ENCODE assay signal across 2 cellular contexts in genomic region chr2:27291865-27292264, GRCh38.
A peak's percentile ranks its signal among the peaks of the same experiment; 100 is the strongest.
TF ChIP-seq lines count a peak whose summit lies in the region.

No MANE protein-coding gene starts in this region.

TF ChIP-seq in HepG2, 621 proteins besides CTCF, POLR2A, EP300 and RAD21 (continues in another document):
- TF ChIP-seq ZNF672 (CRISPR knock-in tag; IDR thresholded peaks at IDR 0.05) (no peak), SALL1 (CRISPR knock-in tag; IDR thresholded peaks at IDR 0.05) (0 out of 2 replicates have a peak, but pooled peaks have one; percentile 6), ZSCAN31 (CRISPR knock-in tag; IDR thresholded peaks at IDR 0.05; ENCODE audit: low read depth) (peak; percentile 44; the same call in 1 of the 2 replicates), ISL2 (CRISPR knock-in tag; IDR thresholded peaks at IDR 0.05) (no peak), ZFY (CRISPR knock-in tag; IDR thresholded peaks at IDR 0.05) (no peak), ZNF33A (CRISPR knock-in tag; IDR thresholded peaks at IDR 0.05; ENCODE audit: borderline replicate concordance) (no peak), RBM22 (optimal IDR thresholded peaks at IDR 0.05; ENCODE audit: low read length) (no peak), ZNF747 (CRISPR knock-in tag; IDR thresholded peaks at IDR 0.05; ENCODE audit: borderline replicate concordance) (no peak), ZNF251 (CRISPR knock-in tag; IDR thresholded peaks at IDR 0.05) (no peak), SMAD1 (CRISPR knock-in tag; IDR thresholded peaks at IDR 0.05; ENCODE audit: borderline replicate concordance, low read depth) (no peak), ZNF12 (CRISPR knock-in tag; IDR thresholded peaks at IDR 0.05) (no peak), ZNF329 (CRISPR knock-in tag; IDR thresholded peaks at IDR 0.05; ENCODE audit: low read depth) (no peak), RFXANK (CRISPR knock-in tag; IDR thresholded peaks at IDR 0.05) (no peak), KLF13 (CRISPR knock-in tag; IDR thresholded peaks at IDR 0.05) (no peak), YEATS4 (CRISPR knock-in tag; IDR thresholded peaks at IDR 0.05; ENCODE audit: borderline replicate concordance) (no peak), ZNF337 (CRISPR knock-in tag; IDR thresholded peaks at IDR 0.05; ENCODE audit: borderline replicate concordance, low read depth) (no peak), TCF7 (IDR thresholded peaks at IDR 0.05; ENCODE audit: low read depth) (no peak)
- TF ChIP-seq, protein P1, sequence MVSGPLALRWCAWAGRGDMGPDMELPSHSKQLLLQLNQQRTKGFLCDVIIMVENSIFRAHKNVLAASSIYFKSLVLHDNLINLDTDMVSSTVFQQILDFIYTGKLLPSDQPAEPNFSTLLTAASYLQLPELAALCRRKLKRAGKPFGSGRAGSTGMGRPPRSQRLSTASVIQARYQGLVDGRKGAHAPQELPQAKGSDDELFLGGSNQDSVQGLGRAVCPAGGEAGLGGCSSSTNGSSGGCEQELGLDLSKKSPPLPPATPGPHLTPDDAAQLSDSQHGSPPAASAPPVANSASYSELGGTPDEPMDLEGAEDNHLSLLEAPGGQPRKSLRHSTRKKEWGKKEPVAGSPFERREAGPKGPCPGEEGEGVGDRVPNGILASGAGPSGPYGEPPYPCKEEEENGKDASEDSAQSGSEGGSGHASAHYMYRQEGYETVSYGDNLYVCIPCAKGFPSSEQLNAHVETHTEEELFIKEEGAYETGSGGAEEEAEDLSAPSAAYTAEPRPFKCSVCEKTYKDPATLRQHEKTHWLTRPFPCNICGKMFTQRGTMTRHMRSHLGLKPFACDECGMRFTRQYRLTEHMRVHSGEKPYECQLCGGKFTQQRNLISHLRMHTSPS (CRISPR knock-in tag; IDR thresholded peaks at IDR 0.05; ENCODE audit: low read depth), result peak; percentile 21; the same call in 1 of the 2 replicates
- TF ChIP-seq, protein P2, sequence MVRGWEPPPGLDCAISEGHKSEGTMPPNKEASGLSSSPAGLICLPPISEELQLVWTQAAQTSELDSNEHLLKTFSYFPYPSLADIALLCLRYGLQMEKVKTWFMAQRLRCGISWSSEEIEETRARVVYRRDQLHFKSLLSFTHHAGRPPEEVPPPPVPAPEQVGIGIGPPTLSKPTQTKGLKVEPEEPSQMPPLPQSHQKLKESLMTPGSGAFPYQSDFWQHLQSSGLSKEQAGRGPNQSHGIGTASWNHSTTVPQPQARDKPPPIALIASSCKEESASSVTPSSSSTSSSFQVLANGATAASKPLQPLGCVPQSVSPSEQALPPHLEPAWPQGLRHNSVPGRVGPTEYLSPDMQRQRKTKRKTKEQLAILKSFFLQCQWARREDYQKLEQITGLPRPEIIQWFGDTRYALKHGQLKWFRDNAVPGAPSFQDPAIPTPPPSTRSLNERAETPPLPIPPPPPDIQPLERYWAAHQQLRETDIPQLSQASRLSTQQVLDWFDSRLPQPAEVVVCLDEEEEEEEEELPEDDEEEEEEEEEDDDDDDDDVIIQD (CRISPR knock-in tag; IDR thresholded peaks at IDR 0.05; ENCODE audit: low read depth), result no peak
- TF ChIP-seq, protein P3, sequence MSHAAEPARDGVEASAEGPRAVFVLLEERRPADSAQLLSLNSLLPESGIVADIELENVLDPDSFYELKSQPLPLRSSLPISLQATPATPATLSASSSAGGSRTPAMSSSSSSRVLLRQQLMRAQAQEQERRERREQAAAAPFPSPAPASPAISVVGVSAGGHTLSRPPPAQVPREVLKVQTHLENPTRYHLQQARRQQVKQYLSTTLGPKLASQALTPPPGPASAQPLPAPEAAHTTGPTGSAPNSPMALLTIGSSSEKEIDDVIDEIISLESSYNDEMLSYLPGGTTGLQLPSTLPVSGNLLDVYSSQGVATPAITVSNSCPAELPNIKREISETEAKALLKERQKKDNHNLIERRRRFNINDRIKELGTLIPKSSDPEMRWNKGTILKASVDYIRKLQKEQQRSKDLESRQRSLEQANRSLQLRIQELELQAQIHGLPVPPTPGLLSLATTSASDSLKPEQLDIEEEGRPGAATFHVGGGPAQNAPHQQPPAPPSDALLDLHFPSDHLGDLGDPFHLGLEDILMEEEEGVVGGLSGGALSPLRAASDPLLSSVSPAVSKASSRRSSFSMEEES (CRISPR knock-in tag; IDR thresholded peaks at IDR 0.05), result no peak
- TF ChIP-seq, protein P4, sequence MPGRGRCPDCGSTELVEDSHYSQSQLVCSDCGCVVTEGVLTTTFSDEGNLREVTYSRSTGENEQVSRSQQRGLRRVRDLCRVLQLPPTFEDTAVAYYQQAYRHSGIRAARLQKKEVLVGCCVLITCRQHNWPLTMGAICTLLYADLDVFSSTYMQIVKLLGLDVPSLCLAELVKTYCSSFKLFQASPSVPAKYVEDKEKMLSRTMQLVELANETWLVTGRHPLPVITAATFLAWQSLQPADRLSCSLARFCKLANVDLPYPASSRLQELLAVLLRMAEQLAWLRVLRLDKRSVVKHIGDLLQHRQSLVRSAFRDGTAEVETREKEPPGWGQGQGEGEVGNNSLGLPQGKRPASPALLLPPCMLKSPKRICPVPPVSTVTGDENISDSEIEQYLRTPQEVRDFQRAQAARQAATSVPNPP (CRISPR knock-in tag; IDR thresholded peaks at IDR 0.05), result no peak
- TF ChIP-seq, protein P5, sequence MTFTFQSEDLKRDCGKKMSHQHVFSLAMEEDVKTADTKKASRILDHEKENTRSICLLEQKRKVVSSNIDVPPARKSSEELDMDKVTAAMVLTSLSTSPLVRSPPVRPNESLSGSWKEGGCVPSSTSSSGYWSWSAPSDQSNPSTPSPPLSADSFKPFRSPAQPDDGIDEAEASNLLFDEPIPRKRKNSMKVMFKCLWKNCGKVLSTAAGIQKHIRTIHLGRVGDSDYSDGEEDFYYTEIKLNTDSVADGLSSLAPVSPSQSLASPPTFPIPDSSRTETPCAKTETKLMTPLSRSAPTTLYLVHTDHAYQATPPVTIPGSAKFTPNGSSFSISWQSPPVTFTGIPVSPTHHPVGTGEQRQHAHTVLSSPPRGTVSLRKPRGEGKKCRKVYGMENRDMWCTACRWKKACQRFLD (CRISPR knock-in tag; IDR thresholded peaks at IDR 0.05; ENCODE audit: borderline replicate concordance), result no peak

TF ChIP-seq in SK-N-SH, 30 proteins besides CTCF, POLR2A, EP300 and RAD21:
- TF ChIP-seq RCOR1 (IDR thresholded peaks at IDR 0.05; ENCODE audit: low read length) (no peak), PBX3 (IDR thresholded peaks at IDR 0.05) (peak; percentile 38; the same call in 1 of the 2 replicates), NRF1 (IDR thresholded peaks at IDR 0.05; ENCODE audit: low read depth, low read length) (no peak)
